ENCODE assay signal across 26 cellular contexts in genomic region chr21:45709127-45709526, GRCh38.
DNase-seq lines count a peak whose midpoint lies in the region; ATAC-seq, FAIRE-seq and TF ChIP-seq lines count a peak whose summit lies in the region.
"Had no signal": no experiment of that assay in that cellular context is flagged by ENCODE, and none has a peak within 500 bp of the region (broad histone marks: within the 10 kb centered on the region; RNA-seq: fewer than 3 reads in every experiment).

No MANE protein-coding gene starts in this region.

- H3K9ac ChIP-seq in SK-N-SH (no peak overlapping the region), neuronal stem cell (ENCODE audit: low read depth, low read length, poor library complexity) (no peak overlapping the region)

- CTCF ChIA-PET in SK-N-SH (lab: Yijun Ruan, JAX) = interaction anchor here (1.1 to 1.2 kb wide), 2 partner anchors 19 to 113 kb away, joined by 3 read pairs; no protein-coding TSS in a partner anchor

- peak overlapping the region; percentile 40 for H3K14ac ChIP-seq in neuronal stem cell (ENCODE audit: low read length)

- H2BK5ac ChIP-seq in neuronal stem cell (ENCODE audit: low read length) = no peak overlapping the region

- 88% methylated on average over 6 of the region's 6 CpGs for WGBS in SK-N-SH (ENCODE audit: low lambda C conversion rate)
- no CpG with 5 or more reads among the region's 6 CpGs for WGBS in neuronal stem cell (ENCODE audit: extremely low coverage in 2 of 2, insufficient read length in 2 of 2, insufficient replicate concordance in 1 of 2), 2 donors

- peaks cover 3% of the 10 kb centered on the region; the same call in 1 of the 2 replicates for H3K79me2 ChIP-seq in SK-N-SH (ENCODE audit: insufficient read depth)
- H3K79me2 ChIP-seq: hepatocyte had no signal

- no peaks in the 10 kb centered on the region for H3K36me3 ChIP-seq in SK-N-SH (replicated peaks in 1 of 2; ENCODE audit: control insufficient read depth in 1 of 2, insufficient read depth in 2 of 2, low read length in 1 of 2)
- no peaks in the 10 kb centered on the region for H3K36me3 ChIP-seq in neuronal stem cell (replicated peaks in 1 of 2; ENCODE audit: control insufficient read depth in 2 of 2, insufficient read depth in 2 of 2, low read length in 2 of 2)
- H3K36me3 ChIP-seq: left lung, ovary had no signal

- no peak overlapping the region for H2BK12ac ChIP-seq in neuronal stem cell (ENCODE audit: low read length)

- peaks cover 9% of the 10 kb centered on the region; the same call in 1 of the 2 replicates for H3K9me3 ChIP-seq in SK-N-SH
- H3K9me3 ChIP-seq in neuronal stem cell (replicated peaks in 1 of 2; ENCODE audit: control insufficient read depth in 2 of 2, insufficient read depth in 1 of 2, low read depth in 1 of 2, low read length in 2 of 2) = no peaks in the 10 kb centered on the region
- H3K9me3 ChIP-seq: ovary had no signal

- no peak overlapping the region for H3K23ac ChIP-seq in neuronal stem cell (ENCODE audit: low read depth, low read length, poor library complexity)

- H3K18ac ChIP-seq in neuronal stem cell (ENCODE audit: low read length) = no peak overlapping the region

- no peak overlapping the region for H2BK15ac ChIP-seq in neuronal stem cell (ENCODE audit: low read length)

- H3K9me2 ChIP-seq in SK-N-SH = no peaks in the 10 kb centered on the region

- no peak overlapping the region; a peak in 1 of 4 replicates for H3K27ac ChIP-seq in SK-N-SH (ENCODE audit: low read depth in 2 of 2, low read length in 1 of 2)
- H3K27ac ChIP-seq in neuronal stem cell (replicated peaks; ENCODE audit: low read length) = no peak overlapping the region
- H3K27ac ChIP-seq: 22Rv1, hepatocyte, ovary, SK-N-MC, VCaP had no signal

- no peak overlapping the region for H4K8ac ChIP-seq in neuronal stem cell (ENCODE audit: low read depth, low read length)

- H3F3A ChIP-seq in SK-N-SH (replicated peaks; ENCODE audit: insufficient read depth) = no peaks in the 10 kb centered on the region

- no peak overlapping the region for H3K4me3 ChIP-seq in SK-N-SH (ENCODE audit: low read depth in 2 of 2, low read length in 1 of 2)
- no peak overlapping the region for H3K4me3 ChIP-seq in NB4 (ENCODE audit: low read depth, low read length)
- no peak overlapping the region for H3K4me3 ChIP-seq in neuronal stem cell (ENCODE audit: low read length in 2 of 2)
- H3K4me3 ChIP-seq: hepatocyte, left lung, ovary, SK-N-MC, smooth muscle cell had no signal

- POLR2A ChIA-PET in SK-N-SH (lab: Yijun Ruan, JAX) = no interaction called here

- TF ChIP-seq EP300 in SK-N-SH (IDR thresholded peaks at IDR 0.05; ENCODE audit: borderline replicate concordance in 1 of 2, low read depth in 1 of 2, low read length in 1 of 2) = no peak

- H3K27me3 ChIP-seq in SK-N-SH (ENCODE audit: insufficient read depth) = no peaks in the 10 kb centered on the region
- H3K27me3 ChIP-seq in neuronal stem cell (ENCODE audit: control insufficient read depth in 3 of 3, insufficient read depth in 3 of 3, low read depth in 1 of 3, low read length in 3 of 3) = peaks cover 0 to 3% (median 0%) of the 10 kb centered on the region in 3 experiments
- H3K27me3 ChIP-seq: hepatocyte, left lung, ovary had no signal

- ATAC-seq in SK-N-SH treated with all-trans-retinoic acid at 6 μM for 48 hours = no peak
- no peak for ATAC-seq in GM19351 (IDR thresholded peaks at IDR 0.05; ENCODE audit: unreplicated experiment)
- ATAC-seq: left lung; naive thymus-derived CD8-positive, alpha-beta T cell had no signal

- no peak overlapping the region for H4K91ac ChIP-seq in neuronal stem cell (ENCODE audit: low read depth, low read length, poor library complexity)

- DNase-seq in SK-N-SH (no peak), NB4 (ENCODE audit: low read depth) (peak; percentile 35), amniotic epithelial cell (ENCODE audit: low read depth) (peak; percentile 29), neuronal stem cell (ENCODE audit: low spot score) (no peak), RCC 7860 (ENCODE audit: low spot score) (no peak), NCI-H446 (lab: John Stamatoyannopoulos, UW) (no peak)
- DNase-seq: activated CD4-positive, alpha-beta T cell treated with anti-CD3 and anti-CD28 coated beads, Interleukin-2, amount 10 ng/mL, durations not matched to agents 7 days and 5 days; activated effector memory CD4-positive, alpha-beta T cell treated with Interleukin-2 at 50 U/mL for 16 hours; Caco-2; DND-41; effector CD4-positive, alpha-beta T cell; immature natural killer cell; left lung; naive thymus-derived CD8-positive, alpha-beta T cell; NCI-H2081 treated with DMSO at 0.1 percent for 48 hours; ovary; retina had no signal

- FAIRE-seq in RCC 7860 (lab: Jason Lieb, UNC) = no peak
- FAIRE-seq: frontal cortex, H54 had no signal

- H3K4ac ChIP-seq in neuronal stem cell (ENCODE audit: low read length) = no peak overlapping the region

- H2AFZ ChIP-seq in SK-N-SH (ENCODE audit: low read depth) = no peak overlapping the region
- H2AFZ ChIP-seq in neuronal stem cell (ENCODE audit: low read length) = no peak overlapping the region
- H2AFZ ChIP-seq: hepatocyte had no signal

- H3K4me2 ChIP-seq in SK-N-SH (0 out of 2 replicates have a peak overlapping the region, but pooled peaks have one; percentile 21), neuronal stem cell (ENCODE audit: insufficient read depth, low read length, poor library complexity, severe bottlenecking) (no peak overlapping the region)
- H3K4me2 ChIP-seq: hepatocyte, smooth muscle cell had no signal

- no peaks in the 10 kb centered on the region for H4K20me1 ChIP-seq in SK-N-SH (ENCODE audit: insufficient read depth)

- no peak overlapping the region for H2AK5ac ChIP-seq in neuronal stem cell (ENCODE audit: low read depth, low read length)

- no peak overlapping the region for H2BK120ac ChIP-seq in neuronal stem cell (ENCODE audit: low read depth, low read length)

- TF ChIP-seq RAD21 in SK-N-SH (IDR thresholded peaks at IDR 0.05; ENCODE audit: low read length) = no peak

- no peak for TF ChIP-seq POLR2A in NB4 (IDR thresholded peaks at IDR 0.05; ENCODE audit: extremely low read depth, insufficient read length)

- no peak for TF ChIP-seq CTCF in SK-N-SH (IDR thresholded peaks at IDR 0.05)
- TF ChIP-seq CTCF in NB4 (IDR thresholded peaks at IDR 0.05; ENCODE audit: low read depth, low read length) = no peak

- peaks cover 7 to 43% of the 10 kb centered on the region in 2 experiments; a peak in 2 of 4 replicates for H3K4me1 ChIP-seq in SK-N-SH (ENCODE audit: control insufficient read depth in 1 of 2, insufficient read depth in 2 of 2, low read depth in 1 of 2, low read length in 1 of 2)
- H3K4me1 ChIP-seq in neuronal stem cell (ENCODE audit: control insufficient read depth in 2 of 2, insufficient read depth in 1 of 2, low read depth in 1 of 2, low read length in 2 of 2) = peaks cover 0 to 2% of the 10 kb centered on the region in 2 donors
- H3K4me1 ChIP-seq: Caco-2 had no signal

- peaks cover 3% of the 10 kb centered on the region for H3K79me1 ChIP-seq in neuronal stem cell (ENCODE audit: low read depth, low read length)

TF ChIP-seq in SK-N-SH, 30 proteins besides CTCF, POLR2A, EP300 and RAD21:
- no peak for TF ChIP-seq MEF2A (IDR thresholded peaks at IDR 0.05; ENCODE audit: borderline replicate concordance, low read depth)
- no peak for TF ChIP-seq MAX (IDR thresholded peaks at IDR 0.05; ENCODE audit: low read depth)
- TF ChIP-seq ELF1 (IDR thresholded peaks at IDR 0.05) = no peak
- no peak for TF ChIP-seq GATA2 (CRISPR knock-in tag; IDR thresholded peaks at IDR 0.05)

TF ChIP-seq in SK-N-SH treated with all-trans-retinoic acid at 6 μM for 48 hours, 23 proteins besides CTCF, POLR2A, EP300 and RAD21:
- TF ChIP-seq PPARA (CRISPR knock-in tag; IDR thresholded peaks at IDR 0.05; ENCODE audit: borderline replicate concordance) (no peak), RARB (CRISPR knock-in tag; IDR thresholded peaks at IDR 0.05) (no peak), CREB5 (CRISPR knock-in tag; IDR thresholded peaks at IDR 0.05; ENCODE audit: low read depth) (no peak)

Comparison
In these comparisons a context has a peak if more than half of its experiments do, and no peak if none do; other contexts are left out.
1. DNase-seq: peak in NB4 (single experiment) and amniotic epithelial cell (single experiment); none in SK-N-SH (single experiment), neuronal stem cell (single experiment), RCC 7860 (single experiment) and NCI-H446 (0 of 2).